16 cellular contexts compared by ENCODE assay signal in genomic region chr14:24057867-24058259, GRCh38. TPM values are rescaled to one million over a fixed set of nuclear protein-coding genes. Genes with fewer than 3 reads are reported as not detected.
DNase-seq lines count a peak whose midpoint lies in the region; ATAC-seq, FAIRE-seq and TF ChIP-seq lines count a peak whose summit lies in the region.
"Had no signal": no experiment of that assay in that cellular context is flagged by ENCODE, and none has a peak within 500 bp of the region (broad histone marks: within the 10 kb centered on the region; RNA-seq: fewer than 3 reads in every experiment).

No MANE protein-coding gene starts in this region.

- ATAC-seq in A549 (peak; percentile 6 to 38; a peak in 4 of 6 replicates), GM21447 (IDR thresholded peaks at IDR 0.05; ENCODE audit: unreplicated experiment) (peak; percentile 14), left lobe of liver (no peak)

- peaks cover 14% of the 10 kb centered on the region for H3K4me1 Mint-ChIP-seq in activated CD4-positive, alpha-beta memory T cell treated with anti-CD3 and anti-CD28 coated beads, Interleukin-2, amount 10 ng/mL, durations not matched to agents 7 days and 5 days
- peaks cover 8% of the 10 kb centered on the region for H3K4me1 Mint-ChIP-seq in type B pancreatic cell (ENCODE audit: unreplicated experiment)

- no peak overlapping the region for H2AFZ ChIP-seq in OCI-LY7 (ENCODE audit: low read length)

- peak overlapping the region; percentile 32 for H3K27ac Mint-ChIP-seq in activated CD4-positive, alpha-beta memory T cell treated with anti-CD3 and anti-CD28 coated beads, Interleukin-2, amount 10 ng/mL, durations not matched to agents 7 days and 5 days
- no peak overlapping the region for H3K27ac Mint-ChIP-seq in type B pancreatic cell

- TF ChIP-seq CTCF in A549 (IDR thresholded peaks at IDR 0.05) (no peak), type B pancreatic cell (conservative IDR thresholded peaks at IDR 0.05) (no peak), colonic mucosa (IDR thresholded peaks at IDR 0.05) (no peak), OCI-LY7 (conservative IDR thresholded peaks at IDR 0.05; ENCODE audit: low read length) (no peak)

- H3K9me3 ChIP-seq in A549, result no peaks in the 10 kb centered on the region
- no peaks in the 10 kb centered on the region for H3K9me3 ChIP-seq in colonic mucosa
- no peaks in the 10 kb centered on the region for H3K9me3 ChIP-seq in OCI-LY7 (ENCODE audit: low read length)
- H3K9me3 ChIP-seq: left ventricle myocardium inferior, tibial artery had no signal

- H3K79me2 ChIP-seq in OCI-LY7 (ENCODE audit: insufficient read depth, low read depth, low read length), result no peaks in the 10 kb centered on the region

- no peaks in the 10 kb centered on the region for H3K9me3 Mint-ChIP-seq in activated CD4-positive, alpha-beta memory T cell treated with anti-CD3 and anti-CD28 coated beads, Interleukin-2, amount 10 ng/mL, durations not matched to agents 7 days and 5 days
- H3K9me3 Mint-ChIP-seq in type B pancreatic cell, result no peaks in the 10 kb centered on the region

- FAIRE-seq in A549 (lab: Jason Lieb, UNC), result no peak
- FAIRE-seq: HTR-8/SVneo had no signal

- H3K27ac ChIP-seq in A549 (no peak overlapping the region), colonic mucosa (no peak overlapping the region), OCI-LY7 (ENCODE audit: low read depth, low read length, poor library complexity, severe bottlenecking) (no peak overlapping the region)
- H3K27ac ChIP-seq: left ventricle myocardium inferior, tibial artery had no signal

- H3K9ac ChIP-seq in colonic mucosa (ENCODE audit: low read depth in 2 of 2, low read length in 2 of 2), result no peak overlapping the region

- no TSS peak for BruUV-seq in OCI-LY7 (replicated peaks; lab: Mats Ljungman, UMichigan)

- no peak for TF ChIP-seq POLR2A in A549 (IDR thresholded peaks at IDR 0.05; ENCODE audit: low read length)

- H3K27me3 ChIP-seq in colonic mucosa, result no peaks in the 10 kb centered on the region

- CTCF ChIA-PET in A549 (lab: Yijun Ruan, JAX) (interaction anchor here (0.5 to 15.8 kb wide), 28 partner anchors 11 to 940 kb away, joined by 3 to 405 read pairs (median 5); partner anchors contain the start of genes CPNE6, DCAF11, DHRS4L2 and IPO4), OCI-LY7 (lab: Charles Lee; ENCODE audit: unreplicated experiment) (interaction anchor here (1.6 kb wide), 1 partner anchor 33 kb away, joined by 8 read pairs; no protein-coding TSS in a partner anchor)
- CTCF ChIA-PET in activated CD4-positive, alpha-beta memory T cell treated with anti-CD3 and anti-CD28 coated beads, Interleukin-2, amount 10 ng/mL, durations not matched to agents 7 days and 5 days (lab: Charles Lee), result interaction anchor here (0.6 to 6.6 kb wide), 26 partner anchors 8 to 274 kb away, joined by 3 to 216 read pairs (median 6); partner anchors contain the start of genes CIDEB, DCAF11, DHRS4L2 and IRF9

- H3K4me3 ChIP-seq in A549 (no peak overlapping the region), colonic mucosa (no peak overlapping the region), OCI-LY7 (ENCODE audit: low read depth, low read length, poor library complexity, severe bottlenecking) (no peak overlapping the region)
- H3K4me3 ChIP-seq: left ventricle myocardium inferior, tibial artery had no signal

- H3K36me3 ChIP-seq in colonic mucosa (no peaks in the 10 kb centered on the region), OCI-LY7 (ENCODE audit: insufficient read depth, low read length) (no peaks in the 10 kb centered on the region)
- H3K36me3 ChIP-seq: left ventricle myocardium inferior, tibial artery had no signal

- POLR2A ChIA-PET in A549 (lab: Yijun Ruan, JAX), result interaction anchor here (1.2 to 2.0 kb wide), 5 partner anchors 23 to 57 kb away, joined by 4 to 14 read pairs (median 11); partner anchors contain the start of genes DCAF11, NRL and PCK2
- POLR2A ChIA-PET in activated CD4-positive, alpha-beta memory T cell treated with anti-CD3 and anti-CD28 coated beads, Interleukin-2, amount 10 ng/mL, durations not matched to agents 7 days and 5 days (lab: Charles Lee), result interaction anchor here (0.6 to 4.5 kb wide), 15 partner anchors 23 to 242 kb away, joined by 3 to 53 read pairs (median 4); partner anchors contain the start of genes DCAF11, EMC9, IPO4 and IRF9
- POLR2A ChIA-PET in OCI-LY7 (lab: Charles Lee), result no interaction called here

- no peaks in the 10 kb centered on the region for H4K20me1 ChIP-seq in OCI-LY7 (ENCODE audit: insufficient read depth, low read length)

- intact Hi-C loops in colonic mucosa (cut with DNase I) (loop anchor here (2.0 kb wide), 2 partner anchors 33 to 53 kb away; no protein-coding TSS in a partner anchor), OCI-LY7 (cut with micrococcal nuclease; ENCODE audit: unreplicated experiment) (loop anchor here (1.0 to 2.0 kb wide), 2 partner anchors 32 to 51 kb away; no protein-coding TSS in a partner anchor)

- no peak for TF ChIP-seq RAD21 in A549 (conservative IDR thresholded peaks at IDR 0.05 in 1 of 2, IDR thresholded peaks at IDR 0.05 in 1 of 2)

- H3K36me3 Mint-ChIP-seq in activated CD4-positive, alpha-beta memory T cell treated with anti-CD3 and anti-CD28 coated beads, Interleukin-2, amount 10 ng/mL, durations not matched to agents 7 days and 5 days (ENCODE audit: low read depth), result no peaks in the 10 kb centered on the region
- H3K36me3 Mint-ChIP-seq in type B pancreatic cell, result no peaks in the 10 kb centered on the region
- H3K36me3 Mint-ChIP-seq: CD4-positive, alpha-beta memory T cell had no signal

- H3K4me1 ChIP-seq in A549 (peaks cover 1% of the 10 kb centered on the region; the same call in 1 of the 3 replicates), colonic mucosa (no peaks in the 10 kb centered on the region), OCI-LY7 (ENCODE audit: insufficient read depth, low read length, poor library complexity, severe bottlenecking) (no peaks in the 10 kb centered on the region)

- peaks cover 14% of the 10 kb centered on the region for H3K27me3 Mint-ChIP-seq in activated CD4-positive, alpha-beta memory T cell treated with anti-CD3 and anti-CD28 coated beads, Interleukin-2, amount 10 ng/mL, durations not matched to agents 7 days and 5 days
- H3K27me3 Mint-ChIP-seq in type B pancreatic cell, result peaks cover 16% of the 10 kb centered on the region

- H3K4me2 ChIP-seq in A549 (no peak overlapping the region), OCI-LY7 (ENCODE audit: low read length) (no peak overlapping the region)

- DNase-seq in A549 (ENCODE audit: low read depth in 1 of 2, low spot score in 1 of 2) (no peak), left lobe of liver (ENCODE audit: low spot score) (peak; percentile 46), type B pancreatic cell (ENCODE audit: extremely low spot score, unreplicated experiment) (no peak), colonic mucosa (no peak), OCI-LY7 (ENCODE audit: low spot score) (no peak), DMS153 (lab: John Stamatoyannopoulos, UW) (no peak)
- DNase-seq in activated CD4-positive, alpha-beta memory T cell treated with anti-CD3 and anti-CD28 coated beads, Interleukin-2, amount 10 ng/mL, durations not matched to agents 7 days and 5 days, result no peak
- DNase-seq: activated effector memory CD4-positive, alpha-beta T cell treated with Interleukin-2 at 50 U/mL for 16 hours; NCI-H510A had no signal

- WGBS in A549 (ENCODE audit: missing lambda C conversion rate), result 40% methylated on average over 4 of the region's 14 CpGs

- no peak for TF ChIP-seq EP300 in A549 (IDR thresholded peaks at IDR 0.05)

- no peak overlapping the region for H3K4me3 Mint-ChIP-seq in activated CD4-positive, alpha-beta memory T cell treated with anti-CD3 and anti-CD28 coated beads, Interleukin-2, amount 10 ng/mL, durations not matched to agents 7 days and 5 days
- no peak overlapping the region for H3K4me3 Mint-ChIP-seq in type B pancreatic cell

- no peaks in the 10 kb centered on the region for H3K9me2 ChIP-seq in OCI-LY7 (ENCODE audit: insufficient read depth, low read length)

RNA-seq across cellular contexts. Expression of gene CARMIL3, which starts 6.1 kb away (rescaled TPM):
- polyA plus RNA-seq in A549 (2011; rRNA removed) (0.45 and 0.79 TPM in 2 replicates), A549 (2017; fragmentation: RNase III; extraction: RNeasy Plus Mini Kit Qiagen cat#74134 plus additional on column Dnase treatment) (0.60 to 0.98 TPM (median 0.94 TPM) in 3 replicates)
- 0.62 and 0.79 TPM in 2 replicates for polyA plus RNA-seq in A549 (2012; cell fraction: cytosol; rRNA removed)
- polyA plus RNA-seq in A549 (2012; cell fraction: nucleus; rRNA removed), result 3.9 and 5.3 TPM in 2 replicates
- polyA minus RNA-seq in A549 (2011; rRNA and poly(A)+ RNA removed), result 0.74 and 0.83 TPM in 2 replicates
- total RNA-seq in activated CD4-positive, alpha-beta memory T cell treated with anti-CD3 and anti-CD28 coated beads, Interleukin-2, amount 10 ng/mL, durations not matched to agents 7 days and 5 days, result 1 to 10 TPM; 3.7 to 4.2 TPM
- total RNA-seq in left lobe of liver (2.0 TPM), type B pancreatic cell (ENCODE audit: low replicate concordance) (2.5 and 2.8 TPM in 2 replicates), colonic mucosa (1 to 10 TPM in 1 of 2 donors, under 1 TPM in 1; 0.29 to 2.1 TPM), OCI-LY7 (2022) (0.21 TPM in 1 of 2 replicates, not detected in the other)
- 0.03 and 0.32 TPM in 2 replicates for total RNA-seq in OCI-LY7 (2014; rRNA removed; shearing (Covaris generic))
- polyA plus RNA-seq: CD4-positive, alpha-beta memory T cell had no signal

RNA-seq across cellular contexts. Expression of gene CPNE6, which starts 13.5 kb away (rescaled TPM):
- polyA plus RNA-seq in A549 (2011; rRNA removed) (not detected in 2 replicates), A549 (2017; fragmentation: RNase III; extraction: RNeasy Plus Mini Kit Qiagen cat#74134 plus additional on column Dnase treatment) (not detected in 3 replicates)
- 0.01 TPM in 1 of 2 replicates, not detected in the other for polyA plus RNA-seq in A549 (2012; cell fraction: cytosol; rRNA removed)
- polyA plus RNA-seq in A549 (2012; cell fraction: nucleus; rRNA removed), result 0.04 TPM in 1 of 2 replicates, not detected in the other
- not detected in 2 replicates for polyA minus RNA-seq in A549 (2011; rRNA and poly(A)+ RNA removed)
- not detected for total RNA-seq in activated CD4-positive, alpha-beta memory T cell treated with anti-CD3 and anti-CD28 coated beads, Interleukin-2, amount 10 ng/mL, durations not matched to agents 7 days and 5 days
- total RNA-seq in left lobe of liver (0.40 TPM), type B pancreatic cell (ENCODE audit: low replicate concordance) (not detected in 2 replicates), colonic mucosa (under 1 TPM in 1 of 2 donors, not detected in 1; 0.45 TPM), OCI-LY7 (2022) (not detected in 2 replicates)
- 0.10 TPM in 1 of 2 replicates, not detected in the other for total RNA-seq in OCI-LY7 (2014; rRNA removed; shearing (Covaris generic))
- total RNA-seq: CD4-positive, alpha-beta memory T cell; left ventricle myocardium inferior; LHCN-M2; Right ventricle myocardium superior had no signal

RNA-seq across cellular contexts. Expression of gene PCK2, which starts 36.2 kb away (rescaled TPM):
- polyA plus RNA-seq in A549 (2011; rRNA removed) (52.1 and 60.2 TPM in 2 replicates), A549 (2017; fragmentation: RNase III; extraction: RNeasy Plus Mini Kit Qiagen cat#74134 plus additional on column Dnase treatment) (16.9 to 20.7 TPM (median 18.8 TPM) in 3 replicates)
- polyA plus RNA-seq in A549 (2012; cell fraction: cytosol; rRNA removed), result 35.2 and 38.7 TPM in 2 replicates
- polyA plus RNA-seq in A549 (2012; cell fraction: nucleus; rRNA removed), result 67.7 and 94.9 TPM in 2 replicates
- polyA minus RNA-seq in A549 (2011; rRNA and poly(A)+ RNA removed), result 93.2 and 112 TPM in 2 replicates
- 10 to 100 TPM; 88.5 to 90.6 TPM for total RNA-seq in activated CD4-positive, alpha-beta memory T cell treated with anti-CD3 and anti-CD28 coated beads, Interleukin-2, amount 10 ng/mL, durations not matched to agents 7 days and 5 days
- total RNA-seq in left lobe of liver (590 TPM), type B pancreatic cell (ENCODE audit: low replicate concordance) (35.0 and 40.9 TPM in 2 replicates), colonic mucosa (100 to 1,000 TPM; 133 to 173 TPM), OCI-LY7 (2022) (130 TPM in 2 replicates)
- 33.7 and 43.6 TPM in 2 replicates for total RNA-seq in OCI-LY7 (2014; rRNA removed; shearing (Covaris generic))

RNA-seq across cellular contexts. Expression of gene DCAF11, which starts 56.7 kb away (rescaled TPM):
- 27.9 and 30.2 TPM in 2 replicates for polyA plus RNA-seq in A549 (2011; rRNA removed)
- 19.8 and 23.0 TPM in 2 replicates for polyA plus RNA-seq in A549 (2012; cell fraction: cytosol; rRNA removed)
- 25.8 and 32.7 TPM in 2 replicates for polyA plus RNA-seq in A549 (2012; cell fraction: nucleus; rRNA removed)
- polyA plus RNA-seq in A549 (2017; fragmentation: RNase III; extraction: RNeasy Plus Mini Kit Qiagen cat#74134 plus additional on column Dnase treatment), result 22.2 to 31.4 TPM (median 30.7 TPM) in 3 replicates
- 41.2 and 48.4 TPM in 2 replicates for polyA minus RNA-seq in A549 (2011; rRNA and poly(A)+ RNA removed)
- total RNA-seq in activated CD4-positive, alpha-beta memory T cell treated with anti-CD3 and anti-CD28 coated beads, Interleukin-2, amount 10 ng/mL, durations not matched to agents 7 days and 5 days, result 10 to 100 TPM; 94.1 to 98.2 TPM
- 212 TPM for total RNA-seq in left lobe of liver
- 65.0 and 78.3 TPM in 2 replicates for total RNA-seq in type B pancreatic cell (ENCODE audit: low replicate concordance)
- 100 to 1,000 TPM in 1 of 2 donors, 10 to 100 TPM in 1; 89.2 to 106 TPM for total RNA-seq in colonic mucosa
- total RNA-seq in OCI-LY7 (2014; rRNA removed; shearing (Covaris generic)), result 75.5 and 79.2 TPM in 2 replicates
- total RNA-seq in OCI-LY7 (2022), result 63.6 and 77.3 TPM in 2 replicates

RNA-seq across cellular contexts. Expression of gene NRL, which starts 56.9 kb away (rescaled TPM):
- polyA plus RNA-seq in A549 (2011; rRNA removed) (0.86 and 0.97 TPM in 2 replicates), A549 (2017; fragmentation: RNase III; extraction: RNeasy Plus Mini Kit Qiagen cat#74134 plus additional on column Dnase treatment) (0.84 to 0.93 TPM (median 0.88 TPM) in 3 replicates)
- polyA plus RNA-seq in A549 (2012; cell fraction: cytosol; rRNA removed), result 0.66 and 1.6 TPM in 2 replicates
- polyA plus RNA-seq in A549 (2012; cell fraction: nucleus; rRNA removed), result 0.71 and 1.3 TPM in 2 replicates
- polyA minus RNA-seq in A549 (2011; rRNA and poly(A)+ RNA removed), result 0.95 and 1.1 TPM in 2 replicates
- 1 to 10 TPM; 2.1 to 2.4 TPM for total RNA-seq in activated CD4-positive, alpha-beta memory T cell treated with anti-CD3 and anti-CD28 coated beads, Interleukin-2, amount 10 ng/mL, durations not matched to agents 7 days and 5 days
- total RNA-seq in left lobe of liver (3.5 TPM), type B pancreatic cell (ENCODE audit: low replicate concordance) (1.3 and 1.8 TPM in 2 replicates), colonic mucosa (1 to 10 TPM in 1 of 2 donors, under 1 TPM in 1; 0.88 to 2.7 TPM), OCI-LY7 (2022) (7.5 and 8.1 TPM in 2 replicates)
- total RNA-seq in OCI-LY7 (2014; rRNA removed; shearing (Covaris generic)), result 3.1 and 4.6 TPM in 2 replicates
